In genomic region chr14:76904740-76905569, GRCh38 we compare ENCODE assay signal across 8 cellular contexts.
DNase-seq lines count a peak whose midpoint lies in the region; ATAC-seq, FAIRE-seq and TF ChIP-seq lines count a peak whose summit lies in the region.

No MANE protein-coding gene starts in this region.

- BruUV-seq in A673 (replicated peaks; lab: Mats Ljungman, UMichigan) = no TSS peak

- H3K36me3 ChIP-seq in A673 (ENCODE audit: insufficient read depth, low read length, poor library complexity, severe bottlenecking) = no peaks in the 10 kb centered on the region
- no peaks in the 10 kb centered on the region for H3K36me3 ChIP-seq in small intestine (ENCODE audit: control insufficient read depth in 2 of 2, insufficient read depth in 2 of 2, low read length in 2 of 2)

- H3K27ac ChIP-seq in A673 (ENCODE audit: low read depth, low read length, poor library complexity, severe bottlenecking) (peak overlapping the region; percentile 71), small intestine (ENCODE audit: low read depth in 1 of 2, low read length in 1 of 2) (peak overlapping the region in 1 of 2 donors; percentile 88)

- CTCF ChIA-PET in A673 (lab: Charles Lee) = interaction anchor here (0.7 to 1.9 kb wide), 8 partner anchors 8 to 166 kb away, joined by 3 to 9 read pairs (median 4); no protein-coding TSS in a partner anchor

- H3K4me1 ChIP-seq in A673 (ENCODE audit: insufficient read depth, low read length, poor library complexity, severe bottlenecking) (peaks cover 26% of the 10 kb centered on the region), small intestine (ENCODE audit: control insufficient read depth in 2 of 2, insufficient read depth in 1 of 2, low read depth in 1 of 2, low read length in 1 of 2) (no peaks in the 10 kb centered on the region)

- 37 to 68% (median 57%) methylated on average over 14 of the region's 14 CpGs for WGBS in small intestine, 3 donors

- peak; percentile 86 for ATAC-seq in GM18867 (IDR thresholded peaks at IDR 0.05; ENCODE audit: unreplicated experiment)
- peak; percentile 83 for ATAC-seq in HG03378 (IDR thresholded peaks at IDR 0.05; ENCODE audit: unreplicated experiment)
- peak; percentile 24 to 74 for ATAC-seq in left cardiac atrium

- DNase-seq in A673 (ENCODE audit: low spot score) (peak; percentile 99), RCC 7860 (ENCODE audit: low spot score) (peak; percentile 93), left cardiac atrium (peak; percentile 78), small intestine (no peak)
- peak; percentile 25 to 76 (median 50) for DNase-seq in activated naive CD4-positive, alpha-beta T cell (lab: John Stamatoyannopoulos, UW)
- DNase-seq in stimulated activated CD4-positive, alpha-beta T cell treated with anti-CD3 and anti-CD28 coated beads, Interleukin-12 subunit alpha, Interleukin-12 subunit beta, amount 100 ng/mL, for 4 hours = peak; percentile 72

- no peak overlapping the region for H3K4me3 ChIP-seq in A673 (ENCODE audit: low read depth, low read length, poor library complexity, severe bottlenecking)
- H3K4me3 ChIP-seq in small intestine (ENCODE audit: low read depth in 1 of 2, low read length in 2 of 2) = no peak overlapping the region

- H3K9me3 ChIP-seq in A673 (ENCODE audit: low read depth, low read length, poor library complexity, severe bottlenecking) (no peaks in the 10 kb centered on the region), small intestine (ENCODE audit: control insufficient read depth, low read depth) (no peaks in the 10 kb centered on the region)

- intact Hi-C loops in A673 (cut with micrococcal nuclease; ENCODE audit: unreplicated experiment) = no loop called here
- intact Hi-C loops in left cardiac atrium (cut with DNase I) = no loop called here

- peak; percentile 88 for FAIRE-seq in RCC 7860 (lab: Jason Lieb, UNC)
- FAIRE-seq in small intestine (lab: Jason Lieb, UNC) = no peak

- H3K27me3 ChIP-seq in A673 (replicated peaks; ENCODE audit: insufficient read depth, low read depth, low read length, poor library complexity) (no peaks in the 10 kb centered on the region), small intestine (ENCODE audit: control insufficient read depth in 2 of 2, insufficient read depth in 2 of 2, low read length in 2 of 2) (no peaks in the 10 kb centered on the region)

- POLR2A ChIA-PET in A673 (lab: Charles Lee; ENCODE audit: low non-redundant PET) = interaction anchor here (0.7 kb wide), 1 partner anchor 124 kb away, joined by 5 read pairs; no protein-coding TSS in a partner anchor

- TF ChIP-seq CTCF in A673 (conservative IDR thresholded peaks at IDR 0.05; ENCODE audit: low read depth, low read length) = no peak
